In genomic region chrX:56343231-56343630, GRCh38 we compare ENCODE assay signal across 16 cellular contexts.
DNase-seq lines count a peak whose midpoint lies in the region; ATAC-seq, FAIRE-seq and TF ChIP-seq lines count a peak whose summit lies in the region.
"Had no signal": no experiment of that assay in that cellular context is flagged by ENCODE, and none has a peak within 500 bp of the region (broad histone marks: within the 10 kb centered on the region; RNA-seq: fewer than 3 reads in every experiment).

No MANE protein-coding gene starts in this region.

- no peaks in the 10 kb centered on the region for H3K9me2 ChIP-seq in Loucy (replicated peaks; ENCODE audit: low read depth, low read length)

- 33 to 44% (median 41%) methylated on average over 1 to 5 of the region's 5 CpGs for WGBS in spleen, 5 donors

- peak overlapping the region; percentile 20 for H3K4me2 ChIP-seq in Loucy (ENCODE audit: low read depth, low read length, poor library complexity, severe bottlenecking)

- no peaks in the 10 kb centered on the region for H3K79me2 ChIP-seq in Loucy (ENCODE audit: insufficient read depth, low read length)

- FAIRE-seq in kidney (lab: Jason Lieb, UNC) = no peak
- FAIRE-seq: RCC 7860 had no signal

- H3K9me3 ChIP-seq in Loucy (ENCODE audit: insufficient read depth, low read depth, low read length) = no peaks in the 10 kb centered on the region
- H3K9me3 ChIP-seq in kidney (ENCODE audit: control insufficient read depth in 1 of 2, low read length in 2 of 2) = no peaks in the 10 kb centered on the region
- H3K9me3 ChIP-seq in spleen = peaks cover 0 to 18% (median 6%) of the 10 kb centered on the region in 8 donors

- H3K27ac ChIP-seq in kidney (ENCODE audit: low read depth in 2 of 2, low read length in 2 of 2) = no peak overlapping the region
- no peak overlapping the region for H3K27ac ChIP-seq in spleen

- no peaks in the 10 kb centered on the region for H3K27me3 Mint-ChIP-seq in activated naive CD4-positive, alpha-beta T cell treated with anti-CD3 and anti-CD28 coated beads, Interleukin-2, amount 10 ng/mL, durations not matched to agents 7 days and 5 days

- H3K4me1 ChIP-seq in Loucy (ENCODE audit: insufficient read depth, low read length, poor library complexity, severe bottlenecking) = no peaks in the 10 kb centered on the region
- no peaks in the 10 kb centered on the region for H3K4me1 ChIP-seq in kidney (ENCODE audit: control insufficient read depth in 1 of 2, insufficient read depth in 1 of 2, low read depth in 1 of 2, low read length in 2 of 2)
- no peaks in the 10 kb centered on the region for H3K4me1 ChIP-seq in spleen

- peaks cover 52% of the 10 kb centered on the region for H3K36me3 Mint-ChIP-seq in activated naive CD4-positive, alpha-beta T cell treated with anti-CD3 and anti-CD28 coated beads, Interleukin-2, amount 10 ng/mL, durations not matched to agents 7 days and 5 days

- H3F3A ChIP-seq in Loucy (ENCODE audit: low read depth) = no peaks in the 10 kb centered on the region

- TF ChIP-seq CTCF in Loucy (conservative IDR thresholded peaks at IDR 0.05; ENCODE audit: low read length) = no peak
- no peak for TF ChIP-seq CTCF in kidney (IDR thresholded peaks at IDR 0.05; ENCODE audit: borderline replicate concordance, extremely low read depth, insufficient read depth)
- no peak for TF ChIP-seq CTCF in spleen (IDR thresholded peaks at IDR 0.05 in 8 of 11, conservative IDR thresholded peaks at IDR 0.05 in 3 of 11)

- H3K27ac Mint-ChIP-seq in activated naive CD4-positive, alpha-beta T cell treated with anti-CD3 and anti-CD28 coated beads, Interleukin-2, amount 10 ng/mL, durations not matched to agents 7 days and 5 days = peak overlapping the region; percentile 82

- H3K9ac ChIP-seq in Loucy (ENCODE audit: low read depth, low read length, poor library complexity, severe bottlenecking) = no peak overlapping the region
- no peak overlapping the region for H3K9ac ChIP-seq in kidney (ENCODE audit: low read length in 2 of 2)

- no peaks in the 10 kb centered on the region for H4K20me1 ChIP-seq in Loucy (ENCODE audit: insufficient read depth, low read length, poor library complexity, severe bottlenecking)

- H3K4me1 Mint-ChIP-seq in activated naive CD4-positive, alpha-beta T cell treated with anti-CD3 and anti-CD28 coated beads, Interleukin-2, amount 10 ng/mL, durations not matched to agents 7 days and 5 days = peaks cover 67% of the 10 kb centered on the region

- no peaks in the 10 kb centered on the region for H3K36me3 ChIP-seq in Loucy (ENCODE audit: insufficient read depth, low read length)
- H3K36me3 ChIP-seq in kidney (ENCODE audit: control insufficient read depth in 1 of 2, insufficient read depth in 2 of 2, low read length in 2 of 2) = no peaks in the 10 kb centered on the region
- H3K36me3 ChIP-seq in spleen = no peaks in the 10 kb centered on the region

- H3K4me3 ChIP-seq in Loucy (ENCODE audit: low read length, poor library complexity, severe bottlenecking) = no peak overlapping the region
- H3K4me3 ChIP-seq in kidney (ENCODE audit: low read length in 2 of 2) = no peak overlapping the region
- H3K4me3 ChIP-seq in spleen = no peak overlapping the region

- peaks cover 60% of the 10 kb centered on the region for H3K9me3 Mint-ChIP-seq in activated naive CD4-positive, alpha-beta T cell treated with anti-CD3 and anti-CD28 coated beads, Interleukin-2, amount 10 ng/mL, durations not matched to agents 7 days and 5 days

- no peaks in the 10 kb centered on the region for H3K27me3 ChIP-seq in Loucy (ENCODE audit: insufficient read depth, low read length, poor library complexity, severe bottlenecking)
- H3K27me3 ChIP-seq in spleen (replicated peaks in 1 of 7) = peaks cover 0 to 17% (median 0%) of the 10 kb centered on the region in 7 donors

- DNase-seq in activated naive CD4-positive, alpha-beta T cell treated with anti-CD3 and anti-CD28 coated beads, Interleukin-2, amount 10 ng/mL, durations not matched to agents 7 days and 5 days = no peak
- no peak for DNase-seq in activated naive CD4-positive, alpha-beta T cell treated with anti-CD3 and anti-CD28 coated beads, Interleukin-2, amount 50 U/mL, for 16 hours
- DNase-seq in kidney (peak; percentile 58), spleen (peak; percentile 35), glomerular visceral epithelial cell (ENCODE audit: extremely low spot score) (no peak)
- DNase-seq: ACHN, NCI-H1436, NCI-H2029 treated with DMSO at 0.1 percent for 48 hours, NCI-H510A, NCI-H82, SHP77 treated with DMSO at 0.1 percent for 48 hours had no signal

- CTCF ChIA-PET in activated naive CD4-positive, alpha-beta T cell treated with anti-CD3 and anti-CD28 coated beads, Interleukin-2, amount 10 ng/mL, durations not matched to agents 7 days and 5 days (lab: Charles Lee) = no interaction called here

- intact Hi-C loops in kidney (cut with DNase I) (no loop called here), spleen (cut with DNase I; ENCODE audit: low total_unique reads) (no loop called here)

- no peak for TF ChIP-seq POLR2A in spleen (IDR thresholded peaks at IDR 0.05)

- ATAC-seq in GM18858 (IDR thresholded peaks at IDR 0.05; ENCODE audit: unreplicated experiment) (no peak), GM19452 (IDR thresholded peaks at IDR 0.05; ENCODE audit: unreplicated experiment) (no peak)
- ATAC-seq: HCT116 had no signal

- H2AFZ ChIP-seq in Loucy (ENCODE audit: low read length) = no peak overlapping the region

- H3K4me3 Mint-ChIP-seq in activated naive CD4-positive, alpha-beta T cell treated with anti-CD3 and anti-CD28 coated beads, Interleukin-2, amount 10 ng/mL, durations not matched to agents 7 days and 5 days = peak overlapping the region; percentile 32

Comparison
In these comparisons a context has a peak if more than half of its experiments do, and no peak if none do; other contexts are left out.
1. DNase-seq: peak in kidney (single experiment) and spleen (single experiment); none in activated naive CD4-positive, alpha-beta T cell treated with anti-CD3 and anti-CD28 coated beads, Interleukin-2, amount 10 ng/mL, durations not matched to agents 7 days and 5 days (single experiment), activated naive CD4-positive, alpha-beta T cell treated with anti-CD3 and anti-CD28 coated beads, Interleukin-2, amount 50 U/mL, for 16 hours (single experiment) and glomerular visceral epithelial cell (single experiment).